20 cellular contexts compared by ENCODE assay signal in the genomic region with DNA sequence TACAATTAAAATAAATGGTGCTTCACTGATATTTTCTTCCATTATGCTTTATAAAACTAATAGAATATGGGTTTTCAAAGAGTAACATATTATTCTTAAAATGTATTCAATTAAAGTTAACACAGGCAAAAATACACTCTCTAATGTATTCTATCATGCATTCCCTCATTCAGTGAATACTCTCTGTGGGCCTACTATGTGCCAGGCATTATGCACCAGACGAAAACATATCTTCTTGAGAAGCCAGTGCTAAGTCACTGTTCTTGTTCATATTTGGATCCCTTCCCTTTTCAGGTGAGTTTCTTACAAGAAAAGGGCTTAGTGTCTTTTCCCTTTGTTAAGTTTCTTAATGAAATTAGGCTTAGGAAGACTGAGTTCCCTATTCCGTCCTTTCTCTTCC. TPM values are rescaled to one million over a fixed set of nuclear protein-coding genes. Genes with fewer than 3 reads are reported as not detected.
DNase-seq lines count a peak whose midpoint lies in the region; ATAC-seq, FAIRE-seq and TF ChIP-seq lines count a peak whose summit lies in the region.
"Had no signal": no experiment of that assay in that cellular context is flagged by ENCODE, and none has a peak within 500 bp of the region (broad histone marks: within the 10 kb centered on the region; RNA-seq: fewer than 3 reads in every experiment).

No MANE protein-coding gene starts in this region.

- no peaks in the 10 kb centered on the region for H3K9me2 ChIP-seq in neural cell (ENCODE audit: insufficient read depth, low read length)

- H2AFZ ChIP-seq in HepG2 (ENCODE audit: low read length), result no peak overlapping the region
- H2AFZ ChIP-seq in neural cell (ENCODE audit: low read depth, low read length), result no peak overlapping the region

- H3K4me2 ChIP-seq in HepG2 (ENCODE audit: low read depth, low read length) (no peak overlapping the region), neural cell (ENCODE audit: low read length) (no peak overlapping the region)
- H3K4me2 ChIP-seq: A549; BLaER1 treated with 17β-estradiol and CSF1 and Interleukin-3, amounts not matched to agents 10 nM and 100 nM had no signal

- no peaks in the 10 kb centered on the region for H3F3A ChIP-seq in neural cell (ENCODE audit: insufficient read depth, low read length, poor library complexity, severe bottlenecking)

- no peaks in the 10 kb centered on the region for H3K9me3 ChIP-seq in HepG2 (ENCODE audit: low read length)
- H3K9me3 ChIP-seq in right lobe of liver, result no peaks in the 10 kb centered on the region
- H3K9me3 ChIP-seq in neural cell (ENCODE audit: low read length), result no peaks in the 10 kb centered on the region
- H3K9me3 ChIP-seq: A549; BLaER1 treated with 17β-estradiol and CSF1 and Interleukin-3, amounts not matched to agents 10 nM and 100 nM; Caco-2 had no signal

- H3K9ac ChIP-seq in HepG2 (ENCODE audit: insufficient read depth, low read depth, low read length) (no peak overlapping the region), neural cell (ENCODE audit: low read length) (no peak overlapping the region)
- H3K9ac ChIP-seq: BLaER1 treated with 17β-estradiol and CSF1 and Interleukin-3, amounts not matched to agents 10 nM and 100 nM had no signal

- CTCF ChIA-PET in HepG2 (lab: Yijun Ruan, JAX; ENCODE audit: low intra/inter-chr PET ratio, low total read pairs), result no interaction called here

- in situ Hi-C loops in HepG2 (cut with HindIII; ENCODE audit: extremely low pct_ligation_motif_present, low pct_unique_long_range_greater_than_20kb), result no loop called here

- no peak overlapping the region for H3K27ac ChIP-seq in HepG2 (ENCODE audit: extremely low read length, insufficient read depth, low read length)
- H3K27ac ChIP-seq in right lobe of liver, result no peak overlapping the region
- H3K27ac ChIP-seq in VCaP, result peak overlapping the region; percentile 72
- peak overlapping the region; percentile 61 for H3K27ac ChIP-seq in neural cell (ENCODE audit: low read length)
- H3K27ac ChIP-seq: A549; BLaER1 treated with 17β-estradiol and CSF1 and Interleukin-3, amounts not matched to agents 10 nM and 100 nM; C4-2B had no signal

- no peak for TF ChIP-seq EP300 in HepG2 (IDR thresholded peaks at IDR 0.05; ENCODE audit: low read depth in 2 of 2, low read length in 2 of 2)
- no peak for TF ChIP-seq EP300 in HepG2 (CRISPR knock-in tag; IDR thresholded peaks at IDR 0.05; ENCODE audit: borderline replicate concordance)
- no peak for TF ChIP-seq EP300 in neural cell (conservative IDR thresholded peaks at IDR 0.05; ENCODE audit: poor library complexity, severe bottlenecking)

- no peaks in the 10 kb centered on the region for H3K27me3 ChIP-seq in HepG2 (ENCODE audit: control insufficient read depth in 1 of 2, insufficient read depth in 2 of 2, low read length in 2 of 2)
- H3K27me3 ChIP-seq in right lobe of liver, result no peaks in the 10 kb centered on the region
- H3K27me3 ChIP-seq in neural cell (ENCODE audit: insufficient read depth, low read depth, low read length), result no peaks in the 10 kb centered on the region
- H3K27me3 ChIP-seq: BLaER1 treated with 17β-estradiol and CSF1 and Interleukin-3, amounts not matched to agents 10 nM and 100 nM had no signal

- TF ChIP-seq CTCF in HepG2 (CRISPR knock-in tag; IDR thresholded peaks at IDR 0.05) (no peak), right lobe of liver (IDR thresholded peaks at IDR 0.05) (no peak), VCaP (conservative IDR thresholded peaks at IDR 0.05) (no peak), neural cell (IDR thresholded peaks at IDR 0.05; ENCODE audit: poor library complexity, severe bottlenecking) (no peak)

- WGBS in HepG2 (ENCODE audit: low lambda C conversion rate), result 95% methylated on average over 2 of the region's 2 CpGs
- WGBS in right lobe of liver (ENCODE audit: insufficient coverage, low coverage, low lambda C conversion rate, missing lambda C conversion rate), result 77% methylated on average over 2 of the region's 2 CpGs

- H3K36me3 ChIP-seq in HepG2 (replicated peaks in 1 of 2; ENCODE audit: control insufficient read depth in 1 of 2, insufficient read depth in 2 of 2, low read length in 2 of 2), result no peaks in the 10 kb centered on the region
- H3K36me3 ChIP-seq in right lobe of liver, result no peaks in the 10 kb centered on the region
- no peaks in the 10 kb centered on the region for H3K36me3 ChIP-seq in neural cell (ENCODE audit: insufficient read depth, low read length)

- FAIRE-seq in HepG2 (lab: Jason Lieb, UNC), result no peak
- FAIRE-seq: A549, D721Med, G401.6, GM12891 had no signal

- TF ChIP-seq RAD21 in HepG2 (CRISPR knock-in tag; IDR thresholded peaks at IDR 0.05) (no peak), neural cell (conservative IDR thresholded peaks at IDR 0.05) (no peak)

- TF ChIP-seq POLR2A in HepG2 (IDR thresholded peaks at IDR 0.05; ENCODE audit: insufficient read depth in 1 of 2, low read depth in 2 of 2, low read length in 2 of 2) (no peak), right lobe of liver (IDR thresholded peaks at IDR 0.05) (no peak)

- no peak overlapping the region for H3K4me3 ChIP-seq in HepG2 (replicated peaks in 1 of 3; ENCODE audit: insufficient read depth in 1 of 3, low read depth in 2 of 3, low read length in 3 of 3)
- H3K4me3 ChIP-seq in right lobe of liver, result no peak overlapping the region
- H3K4me3 ChIP-seq in neural cell (ENCODE audit: low read length), result no peak overlapping the region
- H3K4me3 ChIP-seq: A549; BLaER1 treated with 17β-estradiol and CSF1 and Interleukin-3, amounts not matched to agents 10 nM and 100 nM had no signal

- H3K79me2 ChIP-seq in HepG2 (ENCODE audit: insufficient read depth, low read length) (no peaks in the 10 kb centered on the region), neural cell (replicated peaks; ENCODE audit: insufficient read depth, low read length) (no peaks in the 10 kb centered on the region)

- H3K4me1 ChIP-seq in HepG2 (ENCODE audit: insufficient read depth, low read length) (no peaks in the 10 kb centered on the region), right lobe of liver (no peaks in the 10 kb centered on the region)
- H3K4me1 ChIP-seq: A549, Caco-2 had no signal

- no peak for DNase-seq in HepG2 (ENCODE audit: low spot score)
- DNase-seq in right lobe of liver, result no peak
- DNase-seq in stimulated activated CD4-positive, alpha-beta T cell treated with anti-CD3 and anti-CD28 coated beads, Interleukin-2, amount 100 ng/mL, for 24 hours, result no peak
- DNase-seq: 8988T; AML-193; Caco-2; Calu3; CD4-positive, alpha-beta T cell; CD8-positive, alpha-beta T cell; DMS79 treated with DMSO at 0.1 percent for 48 hours; GF-D8 had no signal

- POLR2A ChIA-PET in HepG2 (lab: Yijun Ruan, JAX), result no interaction called here

- no TSS peak for BruUV-seq in HepG2 (replicated peaks; lab: Mats Ljungman, UMichigan)

- no peak for ATAC-seq in HepG2
- ATAC-seq in right lobe of liver, result no peak
- no peak for ATAC-seq in GM21825 (IDR thresholded peaks at IDR 0.05; ENCODE audit: unreplicated experiment)
- ATAC-seq: A549; CD8-positive, alpha-beta T cell had no signal

- intact Hi-C loops in HepG2 (cut with micrococcal nuclease; ENCODE audit: unreplicated experiment), result no loop called here
- intact Hi-C loops in right lobe of liver (cut with DNase I), result no loop called here

- H4K20me1 ChIP-seq in HepG2 (ENCODE audit: insufficient read depth, low read length), result no peaks in the 10 kb centered on the region
- no peaks in the 10 kb centered on the region for H4K20me1 ChIP-seq in neural cell (ENCODE audit: insufficient read depth)
- H4K20me1 ChIP-seq: BLaER1 treated with 17β-estradiol and CSF1 and Interleukin-3, amounts not matched to agents 10 nM and 100 nM had no signal

TF ChIP-seq in HepG2, 621 proteins besides CTCF, POLR2A, EP300 and RAD21:
- TF ChIP-seq ZNF180 (CRISPR knock-in tag; IDR thresholded peaks at IDR 0.05; ENCODE audit: borderline replicate concordance, low read depth) (no peak), ZNF10 (CRISPR knock-in tag; IDR thresholded peaks at IDR 0.05; ENCODE audit: borderline replicate concordance, low read depth) (no peak), ZKSCAN1 (IDR thresholded peaks at IDR 0.05; ENCODE audit: low read length) (peak; percentile 30; the same call in 1 of the 2 replicates)
TF ChIP-seq in HepG2: peak in this region for 1.

TF ChIP-seq in neural cell, 6 proteins besides CTCF, POLR2A, EP300 and RAD21 (continues in another document):
- no peak for TF ChIP-seq POLR2AphosphoS5 (IDR thresholded peaks at IDR 0.05)

RNA-seq across cellular contexts. Expression of a gene that starts 58.1 kb away (rescaled TPM):
- total RNA-seq in HepG2 (2016; rRNA removed; fragmentation: Illumina TruSeq; extraction: Trizol), result 6.8 and 9.0 TPM in 2 replicates
- 1.3 TPM in 2 replicates for total RNA-seq in HepG2 (2016; cell fraction: cytosol; rRNA removed; fragmentation: Illumina TruSeq; extraction: Trizol; ENCODE audit: low read depth)
- total RNA-seq in HepG2 (2016; cell fraction: insoluble cytoplasmic fraction; rRNA removed; fragmentation: Illumina TruSeq; extraction: Trizol), result 6.1 and 9.2 TPM in 2 replicates
- 3.6 TPM in 2 replicates for total RNA-seq in HepG2 (2016; cell fraction: membrane; rRNA removed; fragmentation: Illumina TruSeq; extraction: Trizol)
- 19.1 TPM in 2 replicates for total RNA-seq in HepG2 (2016; cell fraction: nucleus; rRNA removed; fragmentation: Illumina TruSeq; extraction: Trizol)
- polyA plus RNA-seq in HepG2 (2011; rRNA removed), result 3.8 and 5.2 TPM in 2 replicates
- 1.8 and 2.1 TPM in 2 replicates for polyA plus RNA-seq in HepG2 (2011; cell fraction: cytosol; rRNA removed)
- polyA plus RNA-seq in HepG2 (2011; cell fraction: nucleus; rRNA removed), result 4.2 TPM in 2 replicates
- polyA plus RNA-seq in HepG2 (2012), result 8.2 and 9.7 TPM in 2 replicates
- polyA plus RNA-seq in HepG2 (2016; cell fraction: cytosol; fragmentation: Illumina TruSeq; extraction: Trizol; ENCODE audit: low read depth), result 1.5 TPM in 2 replicates
- polyA plus RNA-seq in HepG2 (2016; cell fraction: insoluble cytoplasmic fraction; fragmentation: Illumina TruSeq; extraction: Trizol; ENCODE audit: low read depth), result 13.6 and 13.8 TPM in 2 replicates
- polyA plus RNA-seq in HepG2 (2016; cell fraction: membrane; fragmentation: Illumina TruSeq; extraction: Trizol; ENCODE audit: low read depth), result 3.2 and 3.3 TPM in 2 replicates
- polyA plus RNA-seq in HepG2 (2016; cell fraction: nucleus; fragmentation: Illumina TruSeq; extraction: Trizol; ENCODE audit: insufficient read depth, low read depth), result 19.5 and 19.7 TPM in 2 replicates
- polyA minus RNA-seq in HepG2 (2011; rRNA and poly(A)+ RNA removed; ENCODE audit: low replicate concordance), result 4.6 and 6.3 TPM in 2 replicates
- polyA minus RNA-seq in HepG2 (2011; cell fraction: cytosol; rRNA and poly(A)+ RNA removed), result 4.7 and 5.7 TPM in 2 replicates
- polyA minus RNA-seq in HepG2 (2011; cell fraction: nucleus; rRNA and poly(A)+ RNA removed), result 40.2 and 44.8 TPM in 2 replicates
- total RNA-seq in right lobe of liver, result 1 to 10 TPM; 5.3 to 8.5 (median 8.1) TPM
- polyA plus RNA-seq in neural cell, result 1.7 and 3.6 TPM in 2 replicates
- polyA minus RNA-seq in neural cell, result 10.5 and 11.7 TPM in 2 replicates

Comparison
In these comparisons a context has a peak if more than half of its experiments do, and no peak if none do; other contexts are left out.
1. H3K27ac ChIP-seq: peak in VCaP (single experiment) and neural cell (single experiment); none in HepG2 (single experiment) and right lobe of liver (0 of 3).